13 cellular contexts compared by ENCODE assay signal in genomic region chr22:23074451-23074850, GRCh38. TPM values are rescaled to one million over a fixed set of nuclear protein-coding genes. Genes with fewer than 3 reads are reported as not detected.
A peak's percentile ranks its signal among the peaks of the same experiment; 100 is the strongest.
DNase-seq lines count a peak whose midpoint lies in the region; ATAC-seq and TF ChIP-seq lines count a peak whose summit lies in the region.
"Had no signal": no experiment of that assay in that cellular context is flagged by ENCODE, and none has a peak within 500 bp of the region (broad histone marks: within the 10 kb centered on the region; RNA-seq: fewer than 3 reads in every experiment).

No MANE protein-coding gene starts in this region.

- DNase-seq in CD14-positive monocyte (ENCODE audit: low spot score), result peak; percentile 26
- DNase-seq in endothelial cell (ENCODE audit: low spot score), result no peak
- no peak for DNase-seq in memory B cell (ENCODE audit: low spot score in 2 of 2)
- peak; percentile 7 to 26 for DNase-seq in psoas muscle
- DNase-seq in COLO668 (lab: John Stamatoyannopoulos, UW; ENCODE audit: unreplicated experiment), result no peak
- DNase-seq in NOMO-1 treated with dmso at 0.1 percent for 144 hours (lab: John Stamatoyannopoulos, UW; ENCODE audit: unreplicated experiment), result no peak
- DNase-seq: CD4-positive, alpha-beta memory T cell; NCI-H146; NCI-H2081 treated with DMSO at 0.1 percent for 48 hours; SJCRH30 had no signal

- H3K36me3 ChIP-seq in psoas muscle (ENCODE audit: insufficient read depth in 1 of 2, low read depth in 1 of 2), result no peaks in the 10 kb centered on the region
- H3K36me3 ChIP-seq: HAP-1, SJCRH30 had no signal

- H3K36me3 Mint-ChIP-seq in CD14-positive monocyte (peaks cover 0 to 3% of the 10 kb centered on the region in 2 donors), endothelial cell (ENCODE audit: low read depth, unreplicated experiment) (peaks cover 7% of the 10 kb centered on the region), memory B cell (no peaks in the 10 kb centered on the region)
- H3K36me3 Mint-ChIP-seq: CD4-positive, alpha-beta memory T cell had no signal

- H3K27ac ChIP-seq in psoas muscle, result no peak overlapping the region
- H3K27ac ChIP-seq: SJCRH30 had no signal

- no peak overlapping the region for H3K4me3 ChIP-seq in psoas muscle
- H3K4me3 ChIP-seq: HAP-1, SJCRH30 had no signal

- 93 to 96% (median 96%) methylated on average over 7 of the region's 7 CpGs for WGBS in psoas muscle, 3 donors

- H3K4me3 Mint-ChIP-seq in CD14-positive monocyte, result peak overlapping the region in 1 of 2 donors; percentile 10
- H3K4me3 Mint-ChIP-seq in endothelial cell (ENCODE audit: unreplicated experiment), result no peak overlapping the region
- no peak overlapping the region for H3K4me3 Mint-ChIP-seq in memory B cell
- H3K4me3 Mint-ChIP-seq: CD4-positive, alpha-beta memory T cell had no signal

- no peak for ATAC-seq in memory B cell (ENCODE audit: low read depth)
- no peak for ATAC-seq in psoas muscle
- no peak for ATAC-seq in GM19395 (IDR thresholded peaks at IDR 0.05; ENCODE audit: unreplicated experiment)
- ATAC-seq in GM21528 (IDR thresholded peaks at IDR 0.05; ENCODE audit: low FRiP score, unreplicated experiment), result no peak

- H3K4me1 Mint-ChIP-seq in CD14-positive monocyte (peaks cover 7% of the 10 kb centered on the region), endothelial cell (ENCODE audit: unreplicated experiment) (no peaks in the 10 kb centered on the region), memory B cell (peaks cover 14% of the 10 kb centered on the region)

- no peaks in the 10 kb centered on the region for H3K9me3 ChIP-seq in psoas muscle
- H3K9me3 ChIP-seq: HAP-1, SJCRH30 had no signal

- H3K4me1 ChIP-seq in psoas muscle, result no peaks in the 10 kb centered on the region

- TF ChIP-seq CTCF in CD14-positive monocyte (IDR thresholded peaks at IDR 0.05) (no peak), endothelial cell (IDR thresholded peaks at IDR 0.05; ENCODE audit: unreplicated experiment) (no peak), psoas muscle (IDR thresholded peaks at IDR 0.05) (no peak)

- peaks cover 0 to 6% (median 4%) of the 10 kb centered on the region in 7 donors for H3K9me3 Mint-ChIP-seq in CD14-positive monocyte
- no peaks in the 10 kb centered on the region for H3K9me3 Mint-ChIP-seq in endothelial cell (ENCODE audit: unreplicated experiment)
- no peaks in the 10 kb centered on the region for H3K9me3 Mint-ChIP-seq in memory B cell
- H3K9me3 Mint-ChIP-seq: CD4-positive, alpha-beta memory T cell had no signal

- intact Hi-C loops in CD14-positive monocyte (cut with micrococcal nuclease), result no loop called here
- intact Hi-C loops in psoas muscle (cut with DNase I), result no loop called here

- H3K27ac Mint-ChIP-seq in CD14-positive monocyte, result no peak overlapping the region
- peak overlapping the region; percentile 52 for H3K27ac Mint-ChIP-seq in endothelial cell (ENCODE audit: unreplicated experiment)
- peak overlapping the region; percentile 35 for H3K27ac Mint-ChIP-seq in memory B cell

- peaks cover 0 to 11% (median 2%) of the 10 kb centered on the region in 3 donors for H3K27me3 ChIP-seq in psoas muscle (ENCODE audit: insufficient read depth in 3 of 3, low read length in 2 of 3)

- H3K27me3 Mint-ChIP-seq in CD14-positive monocyte (ENCODE audit: low read depth in 3 of 3) (peaks cover 23 to 36% (median 25%) of the 10 kb centered on the region in 3 donors), endothelial cell (ENCODE audit: unreplicated experiment) (peaks cover 21% of the 10 kb centered on the region), memory B cell (peaks cover 10% of the 10 kb centered on the region)

RNA-seq across cellular contexts. Expression of gene GNAZ, which starts 4.1 kb away (rescaled TPM):
- polyA plus RNA-seq in CD14-positive monocyte, result under 1 TPM in 1 of 2 donors, not detected in 1; 0.04 TPM
- total RNA-seq in endothelial cell (ENCODE audit: unreplicated experiment), result 0.21 TPM
- total RNA-seq in psoas muscle, result 1 to 10 TPM; 1.5 to 3.9 (median 1.9) TPM
- 1 to 10 TPM in 2 of 3 donors, under 1 TPM in 1; 0.99 to 2.2 (median 1.6) TPM for polyA plus RNA-seq in psoas muscle

Comparison
In these comparisons a context has a peak if more than half of its experiments do, and no peak if none do; other contexts are left out.
1. DNase-seq: peak in CD14-positive monocyte (single experiment) and psoas muscle (2 of 2); none in endothelial cell (single experiment), memory B cell (0 of 2), COLO668 (single experiment) and NOMO-1 treated with dmso at 0.1 percent for 144 hours (single experiment).
2. H3K27ac Mint-ChIP-seq: peak in endothelial cell (single experiment) and memory B cell (single experiment); none in CD14-positive monocyte (0 of 7).